Comparison of ENCODE assay signal across 2 cellular contexts in genomic region chr19:3538965-3539742, GRCh38.
TF ChIP-seq lines count a peak whose summit lies in the region.

TEKTIP1 (plus strand) TSS chr19:3539174; CDS start chr19:3539178, 4 bp downstream.

TF ChIP-seq in A549, 52 proteins besides CTCF, POLR2A, EP300 and RAD21:
- 0 out of 2 replicates have a peak, but pooled peaks have one; percentile 33 for TF ChIP-seq POLR2AphosphoS2 (conservative IDR thresholded peaks at IDR 0.05; ENCODE audit: low read length)
- no peak for TF ChIP-seq E2F6 (IDR thresholded peaks at IDR 0.05; ENCODE audit: borderline replicate concordance, low read depth)
TF ChIP-seq in A549: peak in this region for 1.

TF ChIP-seq in HepG2, 621 proteins besides CTCF, POLR2A, EP300 and RAD21:
- TF ChIP-seq AGO2 (optimal IDR thresholded peaks at IDR 0.05; ENCODE audit: low read depth, low read length) (peak; percentile 94), KDM2A (CRISPR knock-in tag; IDR thresholded peaks at IDR 0.05; ENCODE audit: borderline replicate concordance, low read depth) (peak; percentile 4; the same call in 1 of the 2 replicates), NFAT5 (CRISPR knock-in tag; IDR thresholded peaks at IDR 0.05) (no peak), ZC3H13 (CRISPR knock-in tag; IDR thresholded peaks at IDR 0.05) (0 out of 2 replicates have a peak, but pooled peaks have one; percentile 47), ZNF891 (CRISPR knock-in tag; IDR thresholded peaks at IDR 0.05) (no peak), GABPB1 (CRISPR knock-in tag; IDR thresholded peaks at IDR 0.05) (0 out of 2 replicates have a peak, but pooled peaks have one; percentile 1), AGO1 (IDR thresholded peaks at IDR 0.05; ENCODE audit: low read depth, low read length, poor library complexity, severe bottlenecking) (peak; percentile 92), RBM22 (optimal IDR thresholded peaks at IDR 0.05; ENCODE audit: low read length) (peak; percentile 58), GMEB1 (CRISPR knock-in tag; IDR thresholded peaks at IDR 0.05; ENCODE audit: borderline replicate concordance) (no peak), NR2F6 (IDR thresholded peaks at IDR 0.05) (no peak), NR2F6 (CRISPR knock-in tag; IDR thresholded peaks at IDR 0.05) (no peak), POLR2G (IDR thresholded peaks at IDR 0.05; ENCODE audit: low read depth, low read length) (peak; percentile 58), ZFP36L2 (CRISPR knock-in tag; IDR thresholded peaks at IDR 0.05) (no peak), THAP8 (CRISPR knock-in tag; IDR thresholded peaks at IDR 0.05; ENCODE audit: borderline replicate concordance) (no peak), ZHX1 (CRISPR knock-in tag; IDR thresholded peaks at IDR 0.05; ENCODE audit: low read depth) (no peak), ZFX (CRISPR knock-in tag; IDR thresholded peaks at IDR 0.05; ENCODE audit: low read depth) (no peak)
